Comparison of ENCODE assay signal across 19 cellular contexts in the genomic region with DNA sequence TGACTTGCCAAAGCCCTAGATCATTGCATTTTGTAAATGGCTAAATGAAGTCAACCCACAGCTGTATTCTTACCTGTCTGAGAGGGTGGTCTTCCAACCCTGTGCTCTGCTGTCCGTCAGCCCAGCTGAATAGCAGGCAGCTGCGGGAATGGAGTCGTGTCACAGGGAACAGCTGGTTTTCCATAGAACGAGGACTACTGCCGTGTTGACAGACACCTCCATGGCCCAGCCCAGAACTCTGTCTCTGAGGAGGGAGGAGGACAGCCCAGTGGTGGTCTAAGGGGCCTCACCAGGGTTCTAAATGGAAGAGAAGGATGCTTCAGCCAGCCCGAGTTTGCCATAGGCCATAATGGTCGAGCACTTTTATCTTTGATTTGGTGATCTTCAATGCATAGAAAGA.
"Had no signal": no experiment of that assay in that cellular context is flagged by ENCODE, and none has a peak within 500 bp of the region (broad histone marks: within the 10 kb centered on the region; RNA-seq: fewer than 3 reads in every experiment).

No MANE protein-coding gene starts in this region.

- H3K36me3 ChIP-seq: lower lobe of right lung, stomach, thyroid gland, vagina had no signal

- H3K79me2 ChIP-seq: parathyroid adenoma had no signal

- H3K4me2 ChIP-seq: smooth muscle cell had no signal

- H3K4me3 ChIP-seq: esophagus muscularis mucosa, gastroesophageal sphincter, heart right ventricle, lower lobe of right lung, smooth muscle cell, stomach, thyroid gland, vagina had no signal

- H3K27ac ChIP-seq: esophagus muscularis mucosa, foreskin keratinocyte, gastroesophageal sphincter, heart right ventricle, lower lobe of right lung, parathyroid adenoma, stomach, thyroid gland, vagina had no signal

- H2AFZ ChIP-seq: parathyroid adenoma had no signal

- ATAC-seq: gastroesophageal sphincter; left ventricle myocardium superior; natural killer cell; sciatic nerve; stimulated activated effector memory CD8-positive, alpha-beta T cell treated with anti-CD3 and anti-CD28 coated beads, Interleukin-12 subunit alpha, Interleukin-12 subunit beta, amount 100 ng/mL, for 72 hours had no signal

- H3K9ac ChIP-seq: parathyroid adenoma had no signal

- H3K4me1 ChIP-seq: esophagus muscularis mucosa, foreskin keratinocyte, gastroesophageal sphincter, lower lobe of right lung, parathyroid adenoma, stomach, vagina had no signal

- DNase-seq: effector CD8-positive, alpha-beta T cell; foreskin keratinocyte; heart right ventricle; hippocampal formation; left ventricle myocardium superior; lower lobe of right lung; natural killer cell; stimulated activated CD4-positive, alpha-beta T cell treated with anti-CD3 and anti-CD28 coated beads, Interleukin-2, amount 100 ng/mL, for 24 hours; stimulated activated CD4-positive, alpha-beta T cell treated with anti-CD3 and anti-CD28 coated beads, Interleukin-4, amount 100 ng/mL, for 24 hours; stimulated activated naive CD4-positive, alpha-beta T cell treated with Interleukin-2 at 50 U/mL for 16 hours; stomach; thyroid gland had no signal

- H3K27me3 ChIP-seq: gastroesophageal sphincter, thyroid gland, vagina had no signal

- H3K9me3 ChIP-seq: esophagus muscularis mucosa, gastroesophageal sphincter, heart right ventricle, lower lobe of right lung, stomach, thyroid gland, vagina had no signal
